In the genomic region with DNA sequence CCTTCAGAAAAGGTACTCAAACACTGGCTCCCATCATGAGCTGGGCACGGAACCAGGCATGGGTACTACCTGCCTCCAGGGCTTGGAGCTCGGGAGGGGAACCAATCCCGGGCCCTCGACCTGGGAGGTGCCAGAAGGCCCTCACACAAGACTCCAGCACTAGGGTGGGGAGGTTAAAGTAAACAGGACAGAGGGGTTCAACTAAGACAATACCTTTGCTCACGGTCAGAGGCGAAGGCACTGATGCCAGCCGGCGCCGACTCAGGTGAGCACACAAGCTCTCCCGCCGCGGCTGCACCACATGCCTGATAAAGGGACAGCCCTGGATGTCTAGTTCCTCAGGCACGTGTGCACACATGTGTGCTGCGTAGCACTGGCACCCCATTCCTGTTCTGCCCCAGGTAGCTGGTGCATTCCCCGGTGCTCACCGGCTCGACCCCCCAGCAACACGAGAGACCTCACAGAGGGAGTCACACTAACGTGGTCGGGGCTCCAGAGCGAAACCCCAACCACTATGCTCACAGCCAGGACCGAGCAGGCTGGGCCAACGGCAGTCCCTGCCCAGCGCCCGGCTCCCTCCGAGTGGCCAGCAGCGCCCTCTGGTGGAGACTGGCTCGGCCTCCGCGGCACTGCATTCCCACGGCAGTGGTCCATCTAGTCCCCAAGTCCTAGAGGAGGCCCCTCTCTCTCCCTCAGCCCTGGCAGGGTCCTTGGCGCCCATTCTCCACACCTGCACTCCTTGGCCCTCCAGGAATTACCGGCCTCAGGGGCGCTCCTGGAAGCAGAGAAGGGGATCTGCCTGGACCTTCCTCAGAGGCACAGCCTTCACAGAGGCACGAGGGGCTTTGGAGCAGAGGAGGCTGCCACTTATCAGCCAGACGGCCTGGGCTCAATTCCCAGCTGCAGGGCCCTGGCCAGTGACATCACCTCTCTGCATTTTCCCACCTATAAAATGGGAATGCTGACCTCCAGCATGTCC, we compare ENCODE assay signal across 8 cellular contexts. TPM values are rescaled to one million over a fixed set of nuclear protein-coding genes. Genes with fewer than 3 reads are reported as not detected.
DNase-seq lines count a peak whose midpoint lies in the region; ATAC-seq, FAIRE-seq and TF ChIP-seq lines count a peak whose summit lies in the region.

No MANE protein-coding gene starts in this region.

- H3K9me3 ChIP-seq in CD8-positive, alpha-beta memory T cell (ENCODE audit: low read length) = no peaks in the 10 kb centered on the region

- peaks cover 0 to 31% (median 3%) of the 10 kb centered on the region in 3 donors for H3K36me3 Mint-ChIP-seq in CD8-positive, alpha-beta memory T cell

- peak; percentile 77 for FAIRE-seq in HTR-8/SVneo (lab: Jason Lieb, UNC)

- peaks cover 31% of the 10 kb centered on the region for H3K4me1 ChIP-seq in CD8-positive, alpha-beta memory T cell (ENCODE audit: insufficient read depth, low read length)
- H3K4me1 ChIP-seq in foreskin keratinocyte = no peaks in the 10 kb centered on the region

- H3K27ac Mint-ChIP-seq in CD8-positive, alpha-beta memory T cell = peak overlapping the region in 2 of 8 donors; percentile 22 to 71

- ATAC-seq in foreskin keratinocyte = peak; percentile 77
- peak; percentile 46 for ATAC-seq in omental fat pad (ENCODE audit: low FRiP score)
- no peak for ATAC-seq in GM18498 (IDR thresholded peaks at IDR 0.05; ENCODE audit: unreplicated experiment)

- H3K4me1 Mint-ChIP-seq in CD8-positive, alpha-beta memory T cell = peaks cover 64 to 93% (median 74%) of the 10 kb centered on the region in 3 donors

- H3K27me3 Mint-ChIP-seq in CD8-positive, alpha-beta memory T cell = no peaks in the 10 kb centered on the region

- peak; percentile 53 to 75 (median 66) for DNase-seq in CD8-positive, alpha-beta memory T cell
- DNase-seq in HTR-8/SVneo (ENCODE audit: insufficient read length, low spot score) (peak; percentile 88), SHP77 (lab: John Stamatoyannopoulos, UW) (peak; percentile 7), activated gamma-delta T cell (lab: John Stamatoyannopoulos, UW) (peak; percentile 46), foreskin keratinocyte (peak in 1 of 2 donors; percentile 20), omental fat pad (ENCODE audit: low spot score) (peak; percentile 76), substantia nigra (lab: John Stamatoyannopoulos, UW) (peak in 45 of 49 donors; percentile 30 to 89 (median 71))

- H3K4me3 ChIP-seq in CD8-positive, alpha-beta memory T cell (ENCODE audit: low read length) = no peak overlapping the region

- no peak overlapping the region for H3K27ac ChIP-seq in CD8-positive, alpha-beta memory T cell (ENCODE audit: low read depth, low read length)
- H3K27ac ChIP-seq in foreskin keratinocyte = no peak overlapping the region
- H3K27ac ChIP-seq in substantia nigra (ENCODE audit: low read depth, low read length, poor library complexity, severe bottlenecking) = no peak overlapping the region

- peak; percentile 93 for TF ChIP-seq CTCF in foreskin keratinocyte (conservative IDR thresholded peaks at IDR 0.05)
- peak in 1 of 3 donors; percentile 44 for TF ChIP-seq CTCF in omental fat pad (IDR thresholded peaks at IDR 0.05)

- H3K27me3 ChIP-seq in CD8-positive, alpha-beta memory T cell (ENCODE audit: insufficient read depth, low read length, poor library complexity, severe bottlenecking) = no peaks in the 10 kb centered on the region
- H3K27me3 ChIP-seq in foreskin keratinocyte = no peaks in the 10 kb centered on the region

- CTCF ChIA-PET in CD8-positive, alpha-beta memory T cell (lab: Charles Lee) = interaction anchor here (1.0 to 2.2 kb wide), 10 partner anchors 8 to 313 kb away, joined by 3 to 10 read pairs (median 4); no protein-coding TSS in a partner anchor

- POLR2A ChIA-PET in CD8-positive, alpha-beta memory T cell (lab: Charles Lee) = no interaction called here

- peak overlapping the region in 2 of 7 donors; percentile 11 to 19 for H3K4me3 Mint-ChIP-seq in CD8-positive, alpha-beta memory T cell

- H3K9me3 Mint-ChIP-seq in CD8-positive, alpha-beta memory T cell = no peaks in the 10 kb centered on the region

- H3K36me3 ChIP-seq in CD8-positive, alpha-beta memory T cell (ENCODE audit: insufficient read depth, low read length) = no peaks in the 10 kb centered on the region

RNA-seq across cellular contexts. Expression of gene MOB2, which starts 28.8 kb away (rescaled TPM):
- total RNA-seq in CD8-positive, alpha-beta memory T cell = 10 to 100 TPM; 26.6 to 28.7 TPM
- polyA plus RNA-seq in CD8-positive, alpha-beta memory T cell = 67.4 TPM
- 35.6 and 38.5 TPM in 2 replicates for total RNA-seq in foreskin keratinocyte
- polyA plus RNA-seq in foreskin keratinocyte = 30.6 and 36.5 TPM in 2 replicates
- total RNA-seq in omental fat pad = 10 to 100 TPM; 27.3 to 64.9 (median 34.1) TPM

RNA-seq across cellular contexts. Expression of gene DUSP8, which starts 56.7 kb away (rescaled TPM):
- total RNA-seq in CD8-positive, alpha-beta memory T cell = 1 to 10 TPM; 2.3 to 4.0 TPM
- polyA plus RNA-seq in CD8-positive, alpha-beta memory T cell = 0.75 TPM
- 0.71 and 0.88 TPM in 2 replicates for total RNA-seq in foreskin keratinocyte
- polyA plus RNA-seq in foreskin keratinocyte = 0.90 and 1.3 TPM in 2 replicates
- total RNA-seq in omental fat pad = 1 to 10 TPM in 3 of 4 donors, under 1 TPM in 1; 0.47 to 5.6 (median 4.0) TPM
